ENCODE assay signal across 30 cellular contexts in genomic region chr7:73610105-73610504, GRCh38. TPM values are rescaled to one million over a fixed set of nuclear protein-coding genes. Genes with fewer than 3 reads are reported as not detected.
"Had no signal": no experiment of that assay in that cellular context is flagged by ENCODE, and none has a peak within 500 bp of the region (broad histone marks: within the 10 kb centered on the region; RNA-seq: fewer than 3 reads in every experiment).

No MANE protein-coding gene starts in this region.

- ATAC-seq: foreskin keratinocyte, gastroesophageal sphincter, heart left ventricle, left colon, natural killer cell, sciatic nerve had no signal

- DNase-seq: colonic mucosa; effector CD8-positive, alpha-beta T cell; endodermal cell; foreskin keratinocyte; heart left ventricle; kidney glomerular epithelial cell; left colon; left ventricle myocardium inferior; natural killer cell; stimulated activated CD4-positive, alpha-beta T cell treated with anti-CD3 and anti-CD28 coated beads, Interleukin-12 subunit alpha, Interleukin-12 subunit beta, amount 100 ng/mL, for 4 hours; stimulated activated CD4-positive, alpha-beta T cell treated with anti-CD3 and anti-CD28 coated beads, Interleukin-1b, Interleukin-23, amount 100 ng/mL, for 48 hours; stimulated activated CD4-positive, alpha-beta T cell treated with anti-CD3 and anti-CD28 coated beads, Interleukin-4, amount 100 ng/mL, for 1 hour; stimulated activated CD8-positive, alpha-beta memory T cell treated with anti-CD3 and anti-CD28 coated beads, Interleukin-4, amount 100 ng/mL, for 48 hours; stimulated activated naive CD4-positive, alpha-beta T cell treated with Interleukin-2 at 50 U/mL for 16 hours; stomach; thyroid gland; trophoblast cell had no signal

- H3K27ac ChIP-seq: colonic mucosa, esophagus muscularis mucosa, foreskin keratinocyte, gastroesophageal sphincter, heart left ventricle, hepatocyte, left ventricle myocardium inferior, parathyroid adenoma, stomach, thyroid gland, vagina had no signal

- H3K9ac ChIP-seq: parathyroid adenoma had no signal

- H3K4me3 ChIP-seq: colonic mucosa, esophagus muscularis mucosa, gastroesophageal sphincter, heart left ventricle, hepatocyte, left ventricle myocardium inferior, lung, smooth muscle cell, stomach, thyroid gland, vagina had no signal

- H3K4me1 ChIP-seq: colonic mucosa, vagina had no signal

- H3K36me3 ChIP-seq: colonic mucosa, esophagus muscularis mucosa, gastroesophageal sphincter, heart left ventricle, left ventricle myocardium inferior, stomach, thyroid gland, vagina had no signal

- FAIRE-seq: islet of Langerhans had no signal

- H3K9me3 ChIP-seq: colonic mucosa, esophagus muscularis mucosa, gastroesophageal sphincter, heart left ventricle, left ventricle myocardium inferior, stomach, thyroid gland, vagina had no signal

- H3K4me2 ChIP-seq: hepatocyte, smooth muscle cell had no signal

- H3K27me3 ChIP-seq: colonic mucosa, foreskin keratinocyte, hepatocyte, thyroid gland, vagina had no signal

RNA-seq across cellular contexts. Expression of gene MLXIPL, which starts 14.2 kb away (rescaled TPM):
- total RNA-seq: endothelial cell of umbilical vein, epithelial cell of proximal tubule, fibroblast of lung, natural killer cell, smooth muscle cell, temporal lobe had no signal
- polyA plus RNA-seq: endothelial cell of umbilical vein, fibroblast of lung, smooth muscle cell had no signal
